ENCODE assay signal across 18 cellular contexts in the genomic region with DNA sequence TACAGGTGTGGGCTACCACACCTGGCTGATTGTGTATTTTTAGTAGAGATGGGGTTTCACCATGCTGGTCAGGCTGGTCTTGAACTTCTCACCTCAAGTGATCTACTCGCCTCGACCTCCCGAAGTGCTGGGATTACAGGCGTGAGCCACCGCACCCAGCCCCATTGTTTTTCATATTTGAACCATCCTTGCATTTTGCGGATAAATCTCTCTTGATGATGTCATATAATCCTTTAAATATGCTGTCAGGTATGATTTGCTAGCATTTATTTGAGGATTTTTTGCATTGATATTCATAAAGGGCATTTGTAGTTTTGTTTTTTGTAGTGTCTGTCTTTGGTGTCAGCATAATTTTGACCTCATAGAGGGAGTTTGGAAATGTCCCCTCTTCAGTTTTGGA. TPM values are rescaled to one million over a fixed set of nuclear protein-coding genes. Genes with fewer than 3 reads are reported as not detected.
DNase-seq lines count a peak whose midpoint lies in the region; ATAC-seq, FAIRE-seq and TF ChIP-seq lines count a peak whose summit lies in the region.
"Had no signal": no experiment of that assay in that cellular context is flagged by ENCODE, and none has a peak within 500 bp of the region (broad histone marks: within the 10 kb centered on the region; RNA-seq: fewer than 3 reads in every experiment).

No MANE protein-coding gene starts in this region.

- H3K4me2 ChIP-seq in HepG2 (ENCODE audit: low read depth, low read length) = no peak overlapping the region
- H3K4me2 ChIP-seq: BLaER1 had no signal

- 100% methylated on average over 6 of the region's 6 CpGs for WGBS in HepG2 (ENCODE audit: low lambda C conversion rate)
- 96% methylated on average over 6 of the region's 6 CpGs for WGBS in right lobe of liver (ENCODE audit: insufficient coverage, low coverage, low lambda C conversion rate, missing lambda C conversion rate)

- peaks cover 20% of the 10 kb centered on the region for H3K4me1 ChIP-seq in HepG2 (ENCODE audit: insufficient read depth, low read length)
- no peaks in the 10 kb centered on the region for H3K4me1 ChIP-seq in right lobe of liver

- peaks cover 50% of the 10 kb centered on the region for H3K79me2 ChIP-seq in HepG2 (ENCODE audit: insufficient read depth, low read length)

- H3K27me3 Mint-ChIP-seq in T-helper 1 cell treated with Interleukin-12 subunit alpha and Interleukin-12 subunit beta and Interleukin-4 antibody, amounts not matched to agents 30 μg/mL and 1 μg/mL, for 36 hours (ENCODE audit: low read depth) = no peaks in the 10 kb centered on the region
- no peaks in the 10 kb centered on the region for H3K27me3 Mint-ChIP-seq in chondrocyte (ENCODE audit: low read depth)

- in situ Hi-C loops in HepG2 (cut with HindIII; ENCODE audit: extremely low pct_ligation_motif_present, low pct_unique_long_range_greater_than_20kb) = no loop called here

- ATAC-seq in HepG2 = no peak
- no peak for ATAC-seq in right lobe of liver
- ATAC-seq: HCT116 had no signal

- BruUV-seq in HepG2 (replicated peaks; lab: Mats Ljungman, UMichigan) = no TSS peak

- peaks cover 11% of the 10 kb centered on the region for H3K4me1 Mint-ChIP-seq in T-helper 1 cell treated with Interleukin-12 subunit alpha and Interleukin-12 subunit beta and Interleukin-4 antibody, amounts not matched to agents 30 μg/mL and 1 μg/mL, for 36 hours (ENCODE audit: low read depth)
- peaks cover 8% of the 10 kb centered on the region for H3K4me1 Mint-ChIP-seq in chondrocyte (ENCODE audit: low read depth)

- no peak for TF ChIP-seq POLR2A in HepG2 (IDR thresholded peaks at IDR 0.05; ENCODE audit: insufficient read depth in 1 of 2, low read depth in 2 of 2, low read length in 2 of 2)
- TF ChIP-seq POLR2A in right lobe of liver (IDR thresholded peaks at IDR 0.05) = no peak

- TF ChIP-seq EP300 in HepG2 (IDR thresholded peaks at IDR 0.05; ENCODE audit: low read depth in 2 of 2, low read length in 2 of 2) (no peak), HepG2 (CRISPR knock-in tag; IDR thresholded peaks at IDR 0.05; ENCODE audit: borderline replicate concordance) (no peak)

- H3K9ac ChIP-seq in HepG2 (ENCODE audit: insufficient read depth, low read depth, low read length) = no peak overlapping the region
- H3K9ac ChIP-seq: BLaER1, GM23248 had no signal

- peaks cover 11% of the 10 kb centered on the region; the same call in 1 of the 2 replicates for H4K20me1 ChIP-seq in HepG2 (ENCODE audit: insufficient read depth, low read length)
- H4K20me1 ChIP-seq: BLaER1 had no signal

- TF ChIP-seq CTCF in HepG2 (CRISPR knock-in tag; IDR thresholded peaks at IDR 0.05) (no peak), right lobe of liver (IDR thresholded peaks at IDR 0.05) (no peak), chondrocyte (IDR thresholded peaks at IDR 0.05) (no peak)

- H2AFZ ChIP-seq in HepG2 (ENCODE audit: low read length) = no peak overlapping the region
- H2AFZ ChIP-seq: GM23248 had no signal

- H3K27ac Mint-ChIP-seq in T-helper 1 cell treated with Interleukin-12 subunit alpha and Interleukin-12 subunit beta and Interleukin-4 antibody, amounts not matched to agents 30 μg/mL and 1 μg/mL, for 36 hours = peak overlapping the region; percentile 26
- no peak overlapping the region for H3K27ac Mint-ChIP-seq in chondrocyte (ENCODE audit: unreplicated experiment)

- H3K4me3 ChIP-seq in HepG2 (replicated peaks in 1 of 3; ENCODE audit: insufficient read depth in 1 of 3, low read depth in 2 of 3, low read length in 3 of 3) = no peak overlapping the region
- no peak overlapping the region for H3K4me3 ChIP-seq in right lobe of liver
- no peak overlapping the region for H3K4me3 ChIP-seq in MG63
- H3K4me3 ChIP-seq: BLaER1, GM23248 had no signal

- H3K4me3 Mint-ChIP-seq in T-helper 1 cell treated with Interleukin-12 subunit alpha and Interleukin-12 subunit beta and Interleukin-4 antibody, amounts not matched to agents 30 μg/mL and 1 μg/mL, for 36 hours = peak overlapping the region; percentile 10
- no peak overlapping the region for H3K4me3 Mint-ChIP-seq in chondrocyte (ENCODE audit: unreplicated experiment)

- peaks cover 65% of the 10 kb centered on the region for H3K9me3 Mint-ChIP-seq in T-helper 1 cell treated with Interleukin-12 subunit alpha and Interleukin-12 subunit beta and Interleukin-4 antibody, amounts not matched to agents 30 μg/mL and 1 μg/mL, for 36 hours
- peaks cover 32% of the 10 kb centered on the region for H3K9me3 Mint-ChIP-seq in chondrocyte (ENCODE audit: low read depth)

- H3K36me3 Mint-ChIP-seq in T-helper 1 cell treated with Interleukin-12 subunit alpha and Interleukin-12 subunit beta and Interleukin-4 antibody, amounts not matched to agents 30 μg/mL and 1 μg/mL, for 36 hours (ENCODE audit: low read depth) = peaks cover 87% of the 10 kb centered on the region
- H3K36me3 Mint-ChIP-seq in chondrocyte (ENCODE audit: low read depth) = peaks cover 38% of the 10 kb centered on the region

- intact Hi-C loops in HepG2 (cut with micrococcal nuclease; ENCODE audit: unreplicated experiment) (no loop called here), right lobe of liver (cut with DNase I) (no loop called here)

- CTCF ChIA-PET in HepG2 (lab: Yijun Ruan, JAX; ENCODE audit: low intra/inter-chr PET ratio, low total read pairs) = no interaction called here

- H3K27ac ChIP-seq in HepG2 (ENCODE audit: extremely low read length, insufficient read depth, low read length) (no peak overlapping the region), right lobe of liver (no peak overlapping the region)
- H3K27ac ChIP-seq: 22Rv1, BLaER1, GM23248 had no signal

- TF ChIP-seq RAD21 in HepG2 (CRISPR knock-in tag; IDR thresholded peaks at IDR 0.05) = no peak

- H3K9me3 ChIP-seq in HepG2 (ENCODE audit: low read length) (no peaks in the 10 kb centered on the region), right lobe of liver (peaks cover 0 to 24% (median 11%) of the 10 kb centered on the region in 4 donors), MG63 (peaks cover 59% of the 10 kb centered on the region)

- FAIRE-seq in HepG2 (lab: Jason Lieb, UNC) = no peak
- FAIRE-seq: GM12891 had no signal

- POLR2A ChIA-PET in HepG2 (lab: Yijun Ruan, JAX) = no interaction called here

- DNase-seq in T-helper 1 cell (no peak), HepG2 (ENCODE audit: low spot score) (no peak), right lobe of liver (no peak), chondrocyte (ENCODE audit: low spot score) (peak; percentile 15), GM03348 (ENCODE audit: low spot score) (no peak), MG63 (no peak), T1000 (lab: John Stamatoyannopoulos, UW) (no peak)
- DNase-seq: Caco-2, DMS53, GM23248, NCI-H1048, NCI-H2227 treated with DMSO at 0.1 percent for 48 hours, NCI-H526 treated with DMSO at 0.1 percent for 48 hours had no signal

- H3K27me3 ChIP-seq in HepG2 (ENCODE audit: control insufficient read depth in 1 of 2, insufficient read depth in 2 of 2, low read length in 2 of 2) = no peaks in the 10 kb centered on the region; a peak in 1 of 5 replicates
- no peaks in the 10 kb centered on the region for H3K27me3 ChIP-seq in right lobe of liver
- no peaks in the 10 kb centered on the region for H3K27me3 ChIP-seq in MG63
- H3K27me3 ChIP-seq: BLaER1 had no signal

- peaks cover 14 to 46% of the 10 kb centered on the region in 2 experiments for H3K36me3 ChIP-seq in HepG2 (replicated peaks in 1 of 2; ENCODE audit: control insufficient read depth in 1 of 2, insufficient read depth in 2 of 2, low read length in 2 of 2)
- peaks cover 0 to 29% (median 4%) of the 10 kb centered on the region in 4 donors for H3K36me3 ChIP-seq in right lobe of liver
- H3K36me3 ChIP-seq in MG63 = peaks cover 72% of the 10 kb centered on the region

RNA-seq across cellular contexts. Expression of a gene that starts 5.7 kb away (rescaled TPM):
- total RNA-seq in HepG2 (2016; rRNA removed; fragmentation: Illumina TruSeq; extraction: Trizol) (28.9 and 35.3 TPM in 2 replicates), right lobe of liver (1 to 10 TPM; 1.7 to 5.1 (median 3.0) TPM), chondrocyte (5.4 to 9.8 TPM (median 6.2 TPM) in 3 replicates)
- 5.8 and 9.2 TPM in 2 replicates for total RNA-seq in HepG2 (2016; cell fraction: cytosol; rRNA removed; fragmentation: Illumina TruSeq; extraction: Trizol; ENCODE audit: low read depth)
- 30.1 and 36.1 TPM in 2 replicates for total RNA-seq in HepG2 (2016; cell fraction: insoluble cytoplasmic fraction; rRNA removed; fragmentation: Illumina TruSeq; extraction: Trizol)
- 18.6 and 18.7 TPM in 2 replicates for total RNA-seq in HepG2 (2016; cell fraction: membrane; rRNA removed; fragmentation: Illumina TruSeq; extraction: Trizol)
- 18.7 and 19.2 TPM in 2 replicates for total RNA-seq in HepG2 (2016; cell fraction: nucleus; rRNA removed; fragmentation: Illumina TruSeq; extraction: Trizol)
- polyA plus RNA-seq in HepG2 (2011; rRNA removed) = 10.9 and 12.9 TPM in 2 replicates
- 5.0 and 7.2 TPM in 2 replicates for polyA plus RNA-seq in HepG2 (2011; cell fraction: cytosol; rRNA removed)
- polyA plus RNA-seq in HepG2 (2011; cell fraction: nucleus; rRNA removed) = 5.5 and 6.9 TPM in 2 replicates
- 7.8 and 8.8 TPM in 2 replicates for polyA plus RNA-seq in HepG2 (2012)
- 4.9 and 6.0 TPM in 2 replicates for polyA plus RNA-seq in HepG2 (2016; cell fraction: cytosol; fragmentation: Illumina TruSeq; extraction: Trizol; ENCODE audit: low read depth)
- 24.4 and 28.4 TPM in 2 replicates for polyA plus RNA-seq in HepG2 (2016; cell fraction: insoluble cytoplasmic fraction; fragmentation: Illumina TruSeq; extraction: Trizol; ENCODE audit: low read depth)
- 9.1 and 9.6 TPM in 2 replicates for polyA plus RNA-seq in HepG2 (2016; cell fraction: membrane; fragmentation: Illumina TruSeq; extraction: Trizol; ENCODE audit: low read depth)
- polyA plus RNA-seq in HepG2 (2016; cell fraction: nucleus; fragmentation: Illumina TruSeq; extraction: Trizol; ENCODE audit: insufficient read depth, low read depth) = 23.5 and 25.1 TPM in 2 replicates
- polyA minus RNA-seq in HepG2 (2011; rRNA and poly(A)+ RNA removed; ENCODE audit: low replicate concordance) = 4.7 and 7.8 TPM in 2 replicates
- polyA minus RNA-seq in HepG2 (2011; cell fraction: cytosol; rRNA and poly(A)+ RNA removed) = 6.7 and 11.7 TPM in 2 replicates
- 16.0 and 18.4 TPM in 2 replicates for polyA minus RNA-seq in HepG2 (2011; cell fraction: nucleus; rRNA and poly(A)+ RNA removed)
- 7.1 and 18.0 TPM in 2 replicates for total RNA-seq in MG63 (2014; rRNA removed; shearing (Covaris generic); ENCODE audit: low replicate concordance)

RNA-seq across cellular contexts. Expression of a gene that starts 10.8 kb away (rescaled TPM):
- total RNA-seq in HepG2 (2016; rRNA removed; fragmentation: Illumina TruSeq; extraction: Trizol) = 9.8 and 23.2 TPM in 2 replicates
- total RNA-seq in HepG2 (2016; cell fraction: cytosol; rRNA removed; fragmentation: Illumina TruSeq; extraction: Trizol; ENCODE audit: low read depth) = 8.5 and 9.9 TPM in 2 replicates
- 5.9 and 25.7 TPM in 2 replicates for total RNA-seq in HepG2 (2016; cell fraction: insoluble cytoplasmic fraction; rRNA removed; fragmentation: Illumina TruSeq; extraction: Trizol)
- total RNA-seq in HepG2 (2016; cell fraction: membrane; rRNA removed; fragmentation: Illumina TruSeq; extraction: Trizol) = 11.2 and 13.7 TPM in 2 replicates
- 38.0 and 41.5 TPM in 2 replicates for total RNA-seq in HepG2 (2016; cell fraction: nucleus; rRNA removed; fragmentation: Illumina TruSeq; extraction: Trizol)
- polyA plus RNA-seq in HepG2 (2011; rRNA removed) = 41.0 and 41.7 TPM in 2 replicates
- 10.1 and 16.3 TPM in 2 replicates for polyA plus RNA-seq in HepG2 (2011; cell fraction: cytosol; rRNA removed)
- polyA plus RNA-seq in HepG2 (2011; cell fraction: nucleus; rRNA removed) = 461 and 645 TPM in 2 replicates
- 25.9 and 38.7 TPM in 2 replicates for polyA plus RNA-seq in HepG2 (2012)
- polyA plus RNA-seq in HepG2 (2016; cell fraction: cytosol; fragmentation: Illumina TruSeq; extraction: Trizol; ENCODE audit: low read depth) = 4.4 and 5.2 TPM in 2 replicates
- 7.4 and 11.3 TPM in 2 replicates for polyA plus RNA-seq in HepG2 (2016; cell fraction: insoluble cytoplasmic fraction; fragmentation: Illumina TruSeq; extraction: Trizol; ENCODE audit: low read depth)
- 8.0 and 10.2 TPM in 2 replicates for polyA plus RNA-seq in HepG2 (2016; cell fraction: membrane; fragmentation: Illumina TruSeq; extraction: Trizol; ENCODE audit: low read depth)
- 159 and 170 TPM in 2 replicates for polyA plus RNA-seq in HepG2 (2016; cell fraction: nucleus; fragmentation: Illumina TruSeq; extraction: Trizol; ENCODE audit: insufficient read depth, low read depth)
- 80.6 and 93.0 TPM in 2 replicates for polyA minus RNA-seq in HepG2 (2011; rRNA and poly(A)+ RNA removed; ENCODE audit: low replicate concordance)
- 18.7 and 21.6 TPM in 2 replicates for polyA minus RNA-seq in HepG2 (2011; cell fraction: cytosol; rRNA and poly(A)+ RNA removed)
- polyA minus RNA-seq in HepG2 (2011; cell fraction: nucleus; rRNA and poly(A)+ RNA removed) = 57.6 and 63.4 TPM in 2 replicates
- 100 to 1,000 TPM in 1 of 6 experiments, 10 to 100 TPM in 5; 26.3 to 159 (median 28.0) TPM for total RNA-seq in right lobe of liver
- total RNA-seq in chondrocyte = 48.1 to 68.3 TPM (median 48.8 TPM) in 3 replicates
- total RNA-seq in MG63 (2014; rRNA removed; shearing (Covaris generic); ENCODE audit: low replicate concordance) = 30.6 and 70.8 TPM in 2 replicates

RNA-seq across cellular contexts. Expression of a gene that starts 30.9 kb away (rescaled TPM):
- total RNA-seq in HepG2 (2016; rRNA removed; fragmentation: Illumina TruSeq; extraction: Trizol) (1.3 and 1.8 TPM in 2 replicates), right lobe of liver (1 to 10 TPM; 3.5 to 8.0 (median 4.4) TPM), chondrocyte (18.0 to 19.5 TPM (median 18.3 TPM) in 3 replicates)
- total RNA-seq in HepG2 (2016; cell fraction: cytosol; rRNA removed; fragmentation: Illumina TruSeq; extraction: Trizol; ENCODE audit: low read depth) = 0.88 and 1.5 TPM in 2 replicates
- 1.4 and 1.5 TPM in 2 replicates for total RNA-seq in HepG2 (2016; cell fraction: insoluble cytoplasmic fraction; rRNA removed; fragmentation: Illumina TruSeq; extraction: Trizol)
- 0.80 and 1.5 TPM in 2 replicates for total RNA-seq in HepG2 (2016; cell fraction: membrane; rRNA removed; fragmentation: Illumina TruSeq; extraction: Trizol)
- 1.7 and 2.0 TPM in 2 replicates for total RNA-seq in HepG2 (2016; cell fraction: nucleus; rRNA removed; fragmentation: Illumina TruSeq; extraction: Trizol)
- polyA plus RNA-seq in HepG2 (2011; rRNA removed) = 1.4 and 1.5 TPM in 2 replicates
- 0.62 and 0.71 TPM in 2 replicates for polyA plus RNA-seq in HepG2 (2011; cell fraction: cytosol; rRNA removed)
- polyA plus RNA-seq in HepG2 (2011; cell fraction: nucleus; rRNA removed) = 16.5 and 21.4 TPM in 2 replicates
- polyA plus RNA-seq in HepG2 (2012) = 2.1 and 3.2 TPM in 2 replicates
- polyA plus RNA-seq in HepG2 (2016; cell fraction: cytosol; fragmentation: Illumina TruSeq; extraction: Trizol; ENCODE audit: low read depth) = 0.38 and 0.47 TPM in 2 replicates
- 1.8 and 2.2 TPM in 2 replicates for polyA plus RNA-seq in HepG2 (2016; cell fraction: insoluble cytoplasmic fraction; fragmentation: Illumina TruSeq; extraction: Trizol; ENCODE audit: low read depth)
- polyA plus RNA-seq in HepG2 (2016; cell fraction: membrane; fragmentation: Illumina TruSeq; extraction: Trizol; ENCODE audit: low read depth) = 0.83 and 0.98 TPM in 2 replicates
- polyA plus RNA-seq in HepG2 (2016; cell fraction: nucleus; fragmentation: Illumina TruSeq; extraction: Trizol; ENCODE audit: insufficient read depth, low read depth) = 4.6 and 6.5 TPM in 2 replicates
- 1.3 and 6.5 TPM in 2 replicates for polyA minus RNA-seq in HepG2 (2011; rRNA and poly(A)+ RNA removed; ENCODE audit: low replicate concordance)
- polyA minus RNA-seq in HepG2 (2011; cell fraction: cytosol; rRNA and poly(A)+ RNA removed) = 0.79 and 2.2 TPM in 2 replicates
- polyA minus RNA-seq in HepG2 (2011; cell fraction: nucleus; rRNA and poly(A)+ RNA removed) = 2.4 and 3.0 TPM in 2 replicates
- total RNA-seq in MG63 (2014; rRNA removed; shearing (Covaris generic); ENCODE audit: low replicate concordance) = 2.7 and 12.4 TPM in 2 replicates

RNA-seq across cellular contexts. Expression of a gene that starts 46.3 kb away (rescaled TPM):
- total RNA-seq in HepG2 (2016; rRNA removed; fragmentation: Illumina TruSeq; extraction: Trizol) (0.72 and 0.86 TPM in 2 replicates), right lobe of liver (1 to 10 TPM; 1.7 to 2.7 (median 2.2) TPM), chondrocyte (8.1 to 9.5 TPM (median 8.2 TPM) in 3 replicates)
- not detected in 2 replicates for total RNA-seq in HepG2 (2016; cell fraction: cytosol; rRNA removed; fragmentation: Illumina TruSeq; extraction: Trizol; ENCODE audit: low read depth)
- 0.27 and 0.82 TPM in 2 replicates for total RNA-seq in HepG2 (2016; cell fraction: insoluble cytoplasmic fraction; rRNA removed; fragmentation: Illumina TruSeq; extraction: Trizol)
- total RNA-seq in HepG2 (2016; cell fraction: membrane; rRNA removed; fragmentation: Illumina TruSeq; extraction: Trizol) = 0.19 TPM in 1 of 2 replicates, not detected in the other
- 0.50 and 1.2 TPM in 2 replicates for total RNA-seq in HepG2 (2016; cell fraction: nucleus; rRNA removed; fragmentation: Illumina TruSeq; extraction: Trizol)
- 3.6 TPM in 2 replicates for polyA plus RNA-seq in HepG2 (2011; rRNA removed)
- 0.54 and 0.72 TPM in 2 replicates for polyA plus RNA-seq in HepG2 (2011; cell fraction: cytosol; rRNA removed)
- 37.6 and 51.5 TPM in 2 replicates for polyA plus RNA-seq in HepG2 (2011; cell fraction: nucleus; rRNA removed)
- polyA plus RNA-seq in HepG2 (2012) = 4.0 and 4.3 TPM in 2 replicates
- polyA plus RNA-seq in HepG2 (2016; cell fraction: cytosol; fragmentation: Illumina TruSeq; extraction: Trizol; ENCODE audit: low read depth) = 0.12 and 0.14 TPM in 2 replicates
- 0.24 and 0.39 TPM in 2 replicates for polyA plus RNA-seq in HepG2 (2016; cell fraction: insoluble cytoplasmic fraction; fragmentation: Illumina TruSeq; extraction: Trizol; ENCODE audit: low read depth)
- not detected in 2 replicates for polyA plus RNA-seq in HepG2 (2016; cell fraction: membrane; fragmentation: Illumina TruSeq; extraction: Trizol; ENCODE audit: low read depth)
- polyA plus RNA-seq in HepG2 (2016; cell fraction: nucleus; fragmentation: Illumina TruSeq; extraction: Trizol; ENCODE audit: insufficient read depth, low read depth) = 6.2 and 6.6 TPM in 2 replicates
- polyA minus RNA-seq in HepG2 (2011; rRNA and poly(A)+ RNA removed; ENCODE audit: low replicate concordance) = 1.3 and 4.7 TPM in 2 replicates
- not detected in 2 replicates for polyA minus RNA-seq in HepG2 (2011; cell fraction: cytosol; rRNA and poly(A)+ RNA removed)
- 1.6 and 5.4 TPM in 2 replicates for polyA minus RNA-seq in HepG2 (2011; cell fraction: nucleus; rRNA and poly(A)+ RNA removed)
- total RNA-seq in MG63 (2014; rRNA removed; shearing (Covaris generic); ENCODE audit: low replicate concordance) = 0.79 TPM in 1 of 2 replicates, not detected in the other

RNA-seq across cellular contexts. Expression of a gene that starts 55.8 kb away (rescaled TPM):
- total RNA-seq in HepG2 (2016; rRNA removed; fragmentation: Illumina TruSeq; extraction: Trizol) (not detected in 2 replicates), right lobe of liver (under 1 TPM in 1 of 6 experiments, not detected in 5; 0.87 TPM), chondrocyte (1.1 to 1.5 TPM (median 1.2 TPM) in 3 replicates)
- total RNA-seq in HepG2 (2016; cell fraction: cytosol; rRNA removed; fragmentation: Illumina TruSeq; extraction: Trizol; ENCODE audit: low read depth) = not detected in 2 replicates
- not detected in 2 replicates for total RNA-seq in HepG2 (2016; cell fraction: insoluble cytoplasmic fraction; rRNA removed; fragmentation: Illumina TruSeq; extraction: Trizol)
- total RNA-seq in HepG2 (2016; cell fraction: membrane; rRNA removed; fragmentation: Illumina TruSeq; extraction: Trizol) = not detected in 2 replicates
- total RNA-seq in HepG2 (2016; cell fraction: nucleus; rRNA removed; fragmentation: Illumina TruSeq; extraction: Trizol) = not detected in 2 replicates
- not detected in 2 replicates for polyA plus RNA-seq in HepG2 (2011; rRNA removed)
- polyA plus RNA-seq in HepG2 (2011; cell fraction: cytosol; rRNA removed) = not detected in 2 replicates
- polyA plus RNA-seq in HepG2 (2011; cell fraction: nucleus; rRNA removed) = not detected in 2 replicates
- not detected in 2 replicates for polyA plus RNA-seq in HepG2 (2012)
- not detected in 2 replicates for polyA plus RNA-seq in HepG2 (2016; cell fraction: cytosol; fragmentation: Illumina TruSeq; extraction: Trizol; ENCODE audit: low read depth)
- polyA plus RNA-seq in HepG2 (2016; cell fraction: insoluble cytoplasmic fraction; fragmentation: Illumina TruSeq; extraction: Trizol; ENCODE audit: low read depth) = not detected in 2 replicates
- not detected in 2 replicates for polyA plus RNA-seq in HepG2 (2016; cell fraction: membrane; fragmentation: Illumina TruSeq; extraction: Trizol; ENCODE audit: low read depth)
- not detected in 2 replicates for polyA plus RNA-seq in HepG2 (2016; cell fraction: nucleus; fragmentation: Illumina TruSeq; extraction: Trizol; ENCODE audit: insufficient read depth, low read depth)
- polyA minus RNA-seq in HepG2 (2011; rRNA and poly(A)+ RNA removed; ENCODE audit: low replicate concordance) = 2.6 TPM in 1 of 2 replicates, not detected in the other
- not detected in 2 replicates for polyA minus RNA-seq in HepG2 (2011; cell fraction: cytosol; rRNA and poly(A)+ RNA removed)
- not detected in 2 replicates for polyA minus RNA-seq in HepG2 (2011; cell fraction: nucleus; rRNA and poly(A)+ RNA removed)
- total RNA-seq in MG63 (2014; rRNA removed; shearing (Covaris generic); ENCODE audit: low replicate concordance) = 2.4 and 15.5 TPM in 2 replicates
